ENCODE assay signal across 17 cellular contexts in the genomic region with DNA sequence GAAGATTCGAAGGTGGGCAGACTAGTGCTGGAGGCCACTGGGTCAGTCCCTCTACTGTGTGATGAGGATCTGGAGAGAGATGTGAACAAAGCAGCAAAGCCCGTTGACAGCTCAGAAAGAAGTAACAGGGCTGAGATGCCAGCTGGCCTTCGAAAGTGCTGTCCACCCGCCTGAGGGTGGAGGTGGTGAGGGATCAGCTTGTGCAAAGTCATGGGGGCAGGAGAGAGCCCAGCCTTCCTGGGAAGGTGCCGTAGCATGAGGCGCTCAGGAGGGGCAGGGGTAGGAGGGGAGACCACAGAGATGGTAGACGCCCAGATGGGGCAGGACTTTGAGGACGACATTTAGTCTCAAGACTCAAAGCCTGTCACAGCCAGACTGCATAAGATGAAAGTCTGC. TPM values are rescaled to one million over a fixed set of nuclear protein-coding genes. Genes with fewer than 3 reads are reported as not detected.
DNase-seq lines count a peak whose midpoint lies in the region; ATAC-seq, FAIRE-seq and TF ChIP-seq lines count a peak whose summit lies in the region.
"Had no signal": no experiment of that assay in that cellular context is flagged by ENCODE, and none has a peak within 500 bp of the region (broad histone marks: within the 10 kb centered on the region; RNA-seq: fewer than 3 reads in every experiment).

No MANE protein-coding gene starts in this region.

- H3K4me3 Mint-ChIP-seq in activated naive CD8-positive, alpha-beta T cell: peak overlapping the region; percentile 40
- H3K4me3 Mint-ChIP-seq in activated naive CD8-positive, alpha-beta T cell treated with anti-CD3 and anti-CD28 coated beads for 36 hours: no peak overlapping the region
- peak overlapping the region; percentile 42 to 78 (median 58) for H3K4me3 Mint-ChIP-seq in naive thymus-derived CD8-positive, alpha-beta T cell
- H3K4me3 Mint-ChIP-seq: activated CD4-positive, alpha-beta memory T cell treated with anti-CD3 and anti-CD28 coated beads, Interleukin-2, amount 10 ng/mL, durations not matched to agents 7 days and 5 days had no signal

- FAIRE-seq in small intestine (lab: Jason Lieb, UNC): no peak

- 50 to 68% (median 57%) methylated on average over 8 of the region's 8 CpGs for WGBS in heart left ventricle, 4 donors
- WGBS in small intestine, 3 donors: 11 to 56% (median 45%) methylated on average over 8 of the region's 8 CpGs

- H3K36me3 ChIP-seq in heart left ventricle (peaks cover 0 to 13% (median 1%) of the 10 kb centered on the region in 9 donors), upper lobe of right lung (peaks cover 3% of the 10 kb centered on the region), small intestine (ENCODE audit: control insufficient read depth in 2 of 2, insufficient read depth in 2 of 2, low read length in 2 of 2) (peaks cover 2 to 4% of the 10 kb centered on the region in 2 donors)

- H3K36me3 Mint-ChIP-seq in activated naive CD8-positive, alpha-beta T cell: peaks cover 21% of the 10 kb centered on the region
- H3K36me3 Mint-ChIP-seq in activated naive CD8-positive, alpha-beta T cell treated with anti-CD3 and anti-CD28 coated beads for 36 hours: peaks cover 46% of the 10 kb centered on the region
- peaks cover 4 to 38% (median 25%) of the 10 kb centered on the region in 3 donors for H3K36me3 Mint-ChIP-seq in naive thymus-derived CD8-positive, alpha-beta T cell

- H3K9me3 ChIP-seq in heart left ventricle (no peaks in the 10 kb centered on the region), upper lobe of right lung (no peaks in the 10 kb centered on the region), small intestine (ENCODE audit: control insufficient read depth, low read depth) (no peaks in the 10 kb centered on the region)
- H3K9me3 ChIP-seq: body of pancreas, lower lobe of right lung had no signal

- no peak for TF ChIP-seq POLR2A in heart left ventricle (IDR thresholded peaks at IDR 0.05)

- H3K27ac ChIP-seq in heart left ventricle: peak overlapping the region in 4 of 12 donors; percentile 20 to 96 (median 29)
- H3K27ac ChIP-seq in upper lobe of right lung: peak overlapping the region; percentile 6
- peak overlapping the region in 1 of 2 donors; percentile 64 for H3K27ac ChIP-seq in small intestine (ENCODE audit: low read depth in 1 of 2, low read length in 1 of 2)
- H3K27ac ChIP-seq: body of pancreas, KMS-11, lower lobe of right lung had no signal

- H3K4me3 ChIP-seq in heart left ventricle: peak overlapping the region in 1 of 12 donors; percentile 3
- no peak overlapping the region for H3K4me3 ChIP-seq in upper lobe of right lung
- no peak overlapping the region for H3K4me3 ChIP-seq in small intestine (ENCODE audit: low read depth in 1 of 2, low read length in 2 of 2)
- H3K4me3 ChIP-seq: body of pancreas, lower lobe of right lung had no signal

- peaks cover 71% of the 10 kb centered on the region for H3K4me1 Mint-ChIP-seq in activated naive CD8-positive, alpha-beta T cell (ENCODE audit: low read depth)
- peaks cover 61% of the 10 kb centered on the region for H3K4me1 Mint-ChIP-seq in activated naive CD8-positive, alpha-beta T cell treated with anti-CD3 and anti-CD28 coated beads for 36 hours
- peaks cover 60 to 85% (median 79%) of the 10 kb centered on the region in 4 donors for H3K4me1 Mint-ChIP-seq in naive thymus-derived CD8-positive, alpha-beta T cell

- no peak for DNase-seq in activated naive CD8-positive, alpha-beta T cell treated with anti-CD3 and anti-CD28 coated beads for 36 hours
- peak in 1 of 5 donors; percentile 56 for DNase-seq in heart left ventricle
- DNase-seq in naive thymus-derived CD8-positive, alpha-beta T cell: no peak
- no peak for DNase-seq in upper lobe of right lung
- DNase-seq in activated gamma-delta T cell (lab: John Stamatoyannopoulos, UW): no peak
- DNase-seq in small intestine: no peak
- DNase-seq: activated CD4-positive, alpha-beta memory T cell treated with anti-CD3 and anti-CD28 coated beads, Interleukin-2, amount 10 ng/mL, durations not matched to agents 7 days and 5 days; body of pancreas; lower lobe of right lung; NCI-H1417 treated with DMSO at 0.1 percent for 48 hours; occipital lobe; substantia nigra had no signal

- H3K9me3 Mint-ChIP-seq in activated naive CD8-positive, alpha-beta T cell (ENCODE audit: low read depth): no peaks in the 10 kb centered on the region
- no peaks in the 10 kb centered on the region for H3K9me3 Mint-ChIP-seq in activated naive CD8-positive, alpha-beta T cell treated with anti-CD3 and anti-CD28 coated beads for 36 hours
- no peaks in the 10 kb centered on the region for H3K9me3 Mint-ChIP-seq in naive thymus-derived CD8-positive, alpha-beta T cell
- H3K9me3 Mint-ChIP-seq: activated T-helper 17 cell treated with anti-CD3 and anti-CD28 coated beads, Interleukin-2, amount 50 U/mL, for 72 hours had no signal

- no peak for TF ChIP-seq CTCF in heart left ventricle (IDR thresholded peaks at IDR 0.05)
- TF ChIP-seq CTCF in upper lobe of right lung (IDR thresholded peaks at IDR 0.05): no peak

- H3K4me1 ChIP-seq in heart left ventricle (peaks cover 0 to 78% (median 24%) of the 10 kb centered on the region in 12 donors), upper lobe of right lung (peaks cover 42% of the 10 kb centered on the region), small intestine (ENCODE audit: control insufficient read depth in 2 of 2, insufficient read depth in 1 of 2, low read depth in 1 of 2, low read length in 1 of 2) (peaks cover 3 to 10% of the 10 kb centered on the region in 2 donors)

- peak overlapping the region; percentile 1 for H3K27ac Mint-ChIP-seq in activated naive CD8-positive, alpha-beta T cell
- no peak overlapping the region for H3K27ac Mint-ChIP-seq in activated naive CD8-positive, alpha-beta T cell treated with anti-CD3 and anti-CD28 coated beads for 36 hours
- peak overlapping the region; percentile 64 to 96 (median 86) for H3K27ac Mint-ChIP-seq in naive thymus-derived CD8-positive, alpha-beta T cell
- H3K27ac Mint-ChIP-seq: activated CD4-positive, alpha-beta memory T cell treated with anti-CD3 and anti-CD28 coated beads, Interleukin-2, amount 10 ng/mL, durations not matched to agents 7 days and 5 days; activated T-helper 17 cell treated with anti-CD3 and anti-CD28 coated beads, Interleukin-2, amount 50 U/mL, for 72 hours had no signal

- intact Hi-C loops in heart left ventricle (cut with DNase I) (no loop called here), upper lobe of right lung (cut with DNase I) (no loop called here)

- POLR2A ChIA-PET in naive thymus-derived CD8-positive, alpha-beta T cell (lab: Charles Lee): interaction anchor here (1.5 to 5.0 kb wide), 6 partner anchors 11 to 214 kb away, joined by 4 to 43 read pairs (median 6); partner anchors contain the start of genes BLOC1S4 and TADA2B

- no peaks in the 10 kb centered on the region for H3K27me3 ChIP-seq in heart left ventricle
- no peaks in the 10 kb centered on the region for H3K27me3 ChIP-seq in upper lobe of right lung
- H3K27me3 ChIP-seq in small intestine (ENCODE audit: control insufficient read depth in 2 of 2, insufficient read depth in 2 of 2, low read length in 2 of 2): no peaks in the 10 kb centered on the region
- H3K27me3 ChIP-seq: body of pancreas, dorsolateral prefrontal cortex had no signal

- H3K27me3 Mint-ChIP-seq in activated naive CD8-positive, alpha-beta T cell: no peaks in the 10 kb centered on the region
- H3K27me3 Mint-ChIP-seq in activated naive CD8-positive, alpha-beta T cell treated with anti-CD3 and anti-CD28 coated beads for 36 hours: no peaks in the 10 kb centered on the region
- H3K27me3 Mint-ChIP-seq in naive thymus-derived CD8-positive, alpha-beta T cell: no peaks in the 10 kb centered on the region
- H3K27me3 Mint-ChIP-seq: activated CD4-positive, alpha-beta memory T cell treated with anti-CD3 and anti-CD28 coated beads, Interleukin-2, amount 10 ng/mL, durations not matched to agents 7 days and 5 days; activated T-helper 17 cell treated with anti-CD3 and anti-CD28 coated beads, Interleukin-2, amount 50 U/mL, for 72 hours had no signal

- peak; percentile 30 to 61 (median 50) for ATAC-seq in heart left ventricle
- peak; percentile 45 to 53 for ATAC-seq in naive thymus-derived CD8-positive, alpha-beta T cell
- ATAC-seq in upper lobe of right lung: no peak
- no peak for ATAC-seq in HG03469 (IDR thresholded peaks at IDR 0.05; ENCODE audit: unreplicated experiment)
- ATAC-seq: activated T-helper 17 cell treated with anti-CD3 and anti-CD28 coated beads, Interleukin-2, amount 50 U/mL, for 72 hours; body of pancreas had no signal

RNA-seq across cellular contexts. Expression of gene TBC1D14, which starts 19.7 kb away (rescaled TPM):
- total RNA-seq in activated naive CD8-positive, alpha-beta T cell treated with anti-CD3 and anti-CD28 coated beads for 36 hours: 10 to 100 TPM; 38.4 to 39.3 TPM
- total RNA-seq in heart left ventricle (10 to 100 TPM; 31.3 to 51.0 (median 34.5) TPM), upper lobe of right lung (51.8 TPM)
- polyA plus RNA-seq in heart left ventricle (10 to 100 TPM in 1 of 2 donors, 1 to 10 TPM in 1; 9.8 to 32.0 TPM), small intestine (10 to 100 TPM; 16.8 to 31.5 (median 18.9) TPM)
- 10 to 100 TPM; 77.3 to 78.2 TPM for total RNA-seq in naive thymus-derived CD8-positive, alpha-beta T cell
- 10 to 100 TPM; 34.8 to 47.0 (median 36.7) TPM for polyA plus RNA-seq in naive thymus-derived CD8-positive, alpha-beta T cell

Comparison
In these comparisons a context has a peak if more than half of its experiments do, and no peak if none do; other contexts are left out.
1. ATAC-seq: peak in heart left ventricle (4 of 4) and naive thymus-derived CD8-positive, alpha-beta T cell (2 of 2); none in upper lobe of right lung (single experiment) and HG03469 (single experiment).